In genomic region chr10:14954934-14955333, GRCh38 we compare ENCODE assay signal across 1 cellular context.
TF ChIP-seq lines count a peak whose summit lies in the region.

No MANE protein-coding gene starts in this region.

TF ChIP-seq in HepG2, 621 proteins besides CTCF, POLR2A, EP300 and RAD21:
- TF ChIP-seq ZBTB38 (CRISPR knock-in tag; IDR thresholded peaks at IDR 0.05) (peak; percentile 73), ZNF513 (CRISPR knock-in tag; conservative IDR thresholded peaks at IDR 0.05) (no peak)
